8 cellular contexts compared by ENCODE assay signal in the genomic region with DNA sequence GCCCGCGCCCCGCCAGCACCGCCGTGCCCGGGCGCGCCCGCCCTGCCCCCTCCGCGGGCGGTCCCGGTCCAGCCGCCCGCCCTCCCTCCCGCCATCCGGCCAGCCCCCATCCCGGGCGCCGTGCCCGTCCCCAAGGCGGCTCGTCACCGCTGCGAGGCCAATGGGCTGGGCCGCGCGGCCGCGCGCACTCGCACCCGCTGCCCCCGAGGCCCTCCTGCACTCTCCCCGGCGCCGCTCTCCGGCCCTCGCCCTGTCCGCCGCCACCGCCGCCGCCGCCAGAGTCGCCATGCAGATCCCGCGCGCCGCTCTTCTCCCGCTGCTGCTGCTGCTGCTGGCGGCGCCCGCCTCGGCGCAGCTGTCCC. TPM values are rescaled to one million over a fixed set of nuclear protein-coding genes. Genes with fewer than 3 reads are reported as not detected.
DNase-seq lines count a peak whose midpoint lies in the region; ATAC-seq, FAIRE-seq and TF ChIP-seq lines count a peak whose summit lies in the region.

A gene (plus strand): TSS at position 187 of the 362 bp plus-strand sequence. CDS start 100 bp downstream, at position 287.

- 1 to 4% methylated on average over 4 to 56 of the region's 56 CpGs for WGBS in lung, 2 donors

- no peak for FAIRE-seq in RCC 7860 (lab: Jason Lieb, UNC)

- peak within 1 kb of the TSS; percentile 66 to 74 for H3K27ac ChIP-seq in lung (ENCODE audit: low read depth in 1 of 2, low read length in 1 of 2)
- H3K27ac ChIP-seq in subcutaneous abdominal adipose tissue (ENCODE audit: low read depth, low read length): peak within 1 kb of the TSS; percentile 77

- H3K4me3 ChIP-seq in lung (peak within 1 kb of the TSS; percentile 62), subcutaneous abdominal adipose tissue (ENCODE audit: low read depth in 1 of 5, low read length in 5 of 5) (peak within 1 kb of the TSS; percentile 74 to 91 (median 85))

- no peak for TF ChIP-seq CTCF in lung (IDR thresholded peaks at IDR 0.05; ENCODE audit: control extremely low read depth, extremely low read depth)

- H3K9me3 ChIP-seq in lung (ENCODE audit: control insufficient read depth in 2 of 2, insufficient read depth in 1 of 2, low read length in 1 of 2): no peaks in the 10 kb centered on the region
- H3K9me3 ChIP-seq in subcutaneous abdominal adipose tissue (ENCODE audit: control insufficient read depth in 5 of 5, low read length in 5 of 5): no peaks in the 10 kb centered on the region

- in situ Hi-C loops in endometrial microvascular endothelial cells (cut with HindIII; ENCODE audit: inconsistent ontology term, low pct_unique_long_range_greater_than_20kb, low sequenced_read_pairs): no loop called here

- ATAC-seq in lung (ENCODE audit: insufficient read depth, low FRiP score) (peak; percentile 48), GM21737 (IDR thresholded peaks at IDR 0.05; ENCODE audit: unreplicated experiment) (no peak), HG03439 (IDR thresholded peaks at IDR 0.05; ENCODE audit: unreplicated experiment) (no peak)

- peak within 1 kb of the TSS in 4 of 5 donors; percentile 58 to 73 (median 70) for H3K9ac ChIP-seq in subcutaneous abdominal adipose tissue (ENCODE audit: low read length in 5 of 5)

- H3K4me1 ChIP-seq in lung (ENCODE audit: control insufficient read depth in 2 of 2, insufficient read depth in 2 of 2, low read length in 2 of 2) (peaks cover 3 to 5% of the 10 kb centered on the region in 2 donors), subcutaneous abdominal adipose tissue (ENCODE audit: control insufficient read depth in 5 of 5, insufficient read depth in 5 of 5, low read length in 5 of 5) (peaks cover 9 to 62% (median 50%) of the 10 kb centered on the region in 5 donors)

- DNase-seq in ELR (ENCODE audit: low read depth) (peak; percentile 65), RCC 7860 (ENCODE audit: low spot score) (peak; percentile 42), lung (ENCODE audit: low spot score) (peak; percentile 64), SHP77 (lab: John Stamatoyannopoulos, UW) (no peak)

- H3K36me3 ChIP-seq in lung (ENCODE audit: control insufficient read depth in 2 of 2, insufficient read depth in 2 of 2, low read length in 2 of 2): no peaks in the 10 kb centered on the region
- H3K36me3 ChIP-seq in subcutaneous abdominal adipose tissue (ENCODE audit: control insufficient read depth in 5 of 5, insufficient read depth in 5 of 5, low read length in 5 of 5): peaks cover 0 to 2% (median 0%) of the 10 kb centered on the region in 5 donors

- H3K27me3 ChIP-seq in lung (ENCODE audit: control insufficient read depth, insufficient read depth) (no peaks in the 10 kb centered on the region), subcutaneous abdominal adipose tissue (ENCODE audit: control insufficient read depth in 5 of 5, insufficient read depth in 4 of 5, low read length in 5 of 5) (no peaks in the 10 kb centered on the region)

RNA-seq across cellular contexts. Expression of the gene that starts here (rescaled TPM):
- total RNA-seq in endometrial microvascular endothelial cells (ENCODE audit: inconsistent ontology term) (60.0 TPM), lung (10 to 100 TPM; 41.4 to 59.8 TPM)
- 10 to 100 TPM; 30.4 to 50.7 TPM for polyA plus RNA-seq in lung

Comparison
In these comparisons a context has a peak if more than half of its experiments do, and no peak if none do; other contexts are left out.
1. DNase-seq: peak in ELR (single experiment), RCC 7860 (single experiment) and lung (single experiment); none in SHP77 (0 of 2).